ENCODE assay signal across 29 cellular contexts in the genomic region with DNA sequence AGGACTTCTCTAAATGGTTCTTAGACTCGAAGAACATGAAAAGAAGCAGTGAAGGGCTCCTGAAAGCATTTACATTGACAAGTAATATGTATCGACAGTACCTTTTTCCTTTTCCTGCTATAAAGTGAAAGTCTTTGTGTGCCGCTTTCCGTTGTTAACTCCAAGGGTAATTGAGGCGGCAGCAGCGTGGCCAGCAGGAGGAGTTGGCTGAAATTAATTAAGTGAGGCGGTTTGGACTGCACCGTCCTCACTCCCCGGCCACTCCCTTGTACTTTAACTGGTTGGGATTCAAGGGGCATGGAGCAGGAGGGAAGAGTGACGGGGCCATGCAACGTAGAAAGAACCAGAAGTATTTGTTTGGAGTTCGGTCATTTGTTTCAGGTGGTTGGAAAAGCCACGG.
A peak's percentile ranks its signal among the peaks of the same experiment; 100 is the strongest.
DNase-seq lines count a peak whose midpoint lies in the region; ATAC-seq lines count a peak whose summit lies in the region.
"Had no signal": no experiment of that assay in that cellular context is flagged by ENCODE, and none has a peak within 500 bp of the region (broad histone marks: within the 10 kb centered on the region; RNA-seq: fewer than 3 reads in every experiment).

No MANE protein-coding gene starts in this region.

- H3K4me1 Mint-ChIP-seq in T-helper 2 cell treated with Interferon-gamma antibody and Interleukin-4, amounts not matched to agents 5 μg/mL and 100 μg/mL, for 36 hours (ENCODE audit: low read depth), result peaks cover 2% of the 10 kb centered on the region
- H3K4me1 Mint-ChIP-seq: mesothelial cell of epicardium; stimulated activated memory B cell treated with anti-CD40 and anti-IgM and Interleukin-4, amounts not matched to agents 10 μg/mL and 1 μg/mL and 100 μg/mL, for 72 hours had no signal

- no peak for ATAC-seq in GM18519 (IDR thresholded peaks at IDR 0.05; ENCODE audit: low FRiP score, unreplicated experiment)
- ATAC-seq: naive thymus-derived CD8-positive, alpha-beta T cell; stimulated activated memory B cell treated with anti-CD40 and anti-IgM and Interleukin-4, amounts not matched to agents 10 μg/mL and 1 μg/mL and 100 μg/mL, for 72 hours had no signal

- no peaks in the 10 kb centered on the region for H3K9me3 Mint-ChIP-seq in T-helper 2 cell treated with Interferon-gamma antibody and Interleukin-4, amounts not matched to agents 5 μg/mL and 100 μg/mL, for 36 hours
- H3K9me3 Mint-ChIP-seq: activated CD4-positive, alpha-beta memory T cell treated with anti-CD3 and anti-CD28 coated beads for 36 hours had no signal

- no peaks in the 10 kb centered on the region for H3K36me3 Mint-ChIP-seq in T-helper 2 cell treated with Interferon-gamma antibody and Interleukin-4, amounts not matched to agents 5 μg/mL and 100 μg/mL, for 36 hours (ENCODE audit: low read depth)
- H3K36me3 Mint-ChIP-seq: activated CD4-positive, alpha-beta memory T cell treated with anti-CD3 and anti-CD28 coated beads for 36 hours; activated naive CD8-positive, alpha-beta T cell; mesothelial cell of epicardium; naive thymus-derived CD8-positive, alpha-beta T cell; stimulated activated memory B cell treated with anti-CD40 and anti-IgM and Interleukin-4, amounts not matched to agents 10 μg/mL and 1 μg/mL and 100 μg/mL, for 72 hours had no signal

- peaks cover 12% of the 10 kb centered on the region for H3K27me3 Mint-ChIP-seq in T-helper 2 cell treated with Interferon-gamma antibody and Interleukin-4, amounts not matched to agents 5 μg/mL and 100 μg/mL, for 36 hours (ENCODE audit: low read depth)

- peak overlapping the region; percentile 34 for H3K4me3 Mint-ChIP-seq in T-helper 2 cell treated with Interferon-gamma antibody and Interleukin-4, amounts not matched to agents 5 μg/mL and 100 μg/mL, for 36 hours
- H3K4me3 Mint-ChIP-seq: activated CD4-positive, alpha-beta memory T cell treated with anti-CD3 and anti-CD28 coated beads for 36 hours; activated naive CD8-positive, alpha-beta T cell; mesothelial cell of epicardium; stimulated activated memory B cell treated with anti-CD40 and anti-IgM and Interleukin-4, amounts not matched to agents 10 μg/mL and 1 μg/mL and 100 μg/mL, for 72 hours had no signal

- H3K27ac Mint-ChIP-seq in T-helper 2 cell treated with Interferon-gamma antibody and Interleukin-4, amounts not matched to agents 5 μg/mL and 100 μg/mL, for 36 hours, result no peak overlapping the region
- H3K27ac Mint-ChIP-seq: activated CD4-positive, alpha-beta memory T cell treated with anti-CD3 and anti-CD28 coated beads for 36 hours; activated naive CD8-positive, alpha-beta T cell; mesothelial cell of epicardium; naive thymus-derived CD8-positive, alpha-beta T cell; stimulated activated memory B cell treated with anti-CD40 and anti-IgM and Interleukin-4, amounts not matched to agents 10 μg/mL and 1 μg/mL and 100 μg/mL, for 72 hours had no signal

- no peak for DNase-seq in T-helper 2 cell treated with Interferon-gamma antibody and Interleukin-4, amounts not matched to agents 5 μg/mL and 100 μg/mL, for 36 hours (ENCODE audit: low spot score)
- no peak for DNase-seq in T-helper 2 cell
- DNase-seq in astrocyte of the hippocampus (ENCODE audit: low read depth, low spot score), result peak; percentile 13
- DNase-seq in left kidney (ENCODE audit: low read depth, low spot score), result peak; percentile 45
- DNase-seq in stimulated activated CD4-positive, alpha-beta T cell treated with anti-CD3 and anti-CD28 coated beads, Interleukin-1b, Interleukin-23, amount 100 ng/mL, for 48 hours, result no peak
- DNase-seq in activated naive CD4-positive, alpha-beta T cell treated with anti-CD3 and anti-CD28 coated beads, Interleukin-2, amount 50 U/mL, for 16 hours, result no peak
- DNase-seq in DMS53 (lab: John Stamatoyannopoulos, UW), result no peak
- DNase-seq: activated CD4-positive, alpha-beta memory T cell treated with anti-CD3 and anti-CD28 coated beads for 36 hours; activated CD4-positive, alpha-beta T cell treated with anti-CD3 and anti-CD28 coated beads for 1 hour; anterior cingulate cortex; C1 segment of cervical spinal cord; colonic mucosa; COR-L47; effector memory CD4-positive, alpha-beta T cell; erythroblast; GOT3; KBM-7; naive thymus-derived CD8-positive, alpha-beta T cell; NCI-H1092; NCI-H187 treated with DMSO at 0.1 percent for 48 hours; NCI-H524 treated with DMSO at 0.1 percent for 48 hours; NK-92 treated with Interleukin-12 subunit alpha and Interleukin-12 subunit beta, amount 100 ng/mL, for 24 hours; nucleus accumbens; substantia nigra; trophoblast cell had no signal

Comparison
In these comparisons a context has a peak if more than half of its experiments do, and no peak if none do; other contexts are left out.
1. DNase-seq: peak in astrocyte of the hippocampus (single experiment) and left kidney (single experiment); none in T-helper 2 cell treated with Interferon-gamma antibody and Interleukin-4, amounts not matched to agents 5 μg/mL and 100 μg/mL, for 36 hours (single experiment), T-helper 2 cell (0 of 5), stimulated activated CD4-positive, alpha-beta T cell treated with anti-CD3 and anti-CD28 coated beads, Interleukin-1b, Interleukin-23, amount 100 ng/mL, for 48 hours (single experiment), activated naive CD4-positive, alpha-beta T cell treated with anti-CD3 and anti-CD28 coated beads, Interleukin-2, amount 50 U/mL, for 16 hours (single experiment) and DMS53 (single experiment).